ENCODE assay signal across 36 cellular contexts in the genomic region with DNA sequence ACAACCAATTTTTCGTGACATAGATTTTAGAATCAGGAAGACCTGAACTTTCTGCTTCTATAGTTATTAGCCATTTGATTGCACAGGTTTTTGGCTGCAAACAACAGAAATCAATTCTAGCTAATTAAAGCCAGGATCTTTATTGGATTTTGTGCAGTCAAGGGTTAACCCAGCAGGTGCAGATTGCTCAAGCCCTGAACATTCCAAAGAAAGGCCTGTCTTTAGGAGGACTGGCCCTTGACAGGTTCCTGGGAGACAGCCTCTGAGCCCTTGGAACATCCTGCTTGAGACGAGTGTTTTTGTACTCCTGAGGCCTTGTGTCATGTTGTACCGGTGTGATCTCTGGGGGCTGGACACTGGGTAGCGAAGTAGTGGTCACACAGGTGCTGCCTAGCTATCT.
"Had no signal": no experiment of that assay in that cellular context is flagged by ENCODE, and none has a peak within 500 bp of the region (broad histone marks: within the 10 kb centered on the region; RNA-seq: fewer than 3 reads in every experiment).

No MANE protein-coding gene starts in this region.

- H3K27me3 ChIP-seq: ascending aorta had no signal

- H3K36me3 Mint-ChIP-seq: activated CD4-positive, alpha-beta memory T cell treated with anti-CD3 and anti-CD28 coated beads for 36 hours; activated naive CD4-positive, alpha-beta T cell treated with anti-CD3 and anti-CD28 coated beads, Interleukin-2, amount 10 ng/mL, durations not matched to agents 7 days and 5 days; activated naive CD4-positive, alpha-beta T cell treated with anti-CD3 and anti-CD28 coated beads, Interleukin-2, amount 50 U/mL, for 24 hours; activated naive CD8-positive, alpha-beta T cell; activated naive CD8-positive, alpha-beta T cell treated with anti-CD3 and anti-CD28 coated beads, Interleukin-2, amount 10 ng/mL, durations not matched to agents 7 days and 5 days; brain had no signal

- H3K4me1 ChIP-seq: ascending aorta had no signal

- H3K36me3 ChIP-seq: ascending aorta, cardiac muscle cell had no signal

- H3K27ac Mint-ChIP-seq: activated B cell treated with CpG ODN at 0.5 μM for 24 hours; activated CD4-positive, alpha-beta memory T cell treated with anti-CD3 and anti-CD28 coated beads for 36 hours; activated CD4-positive, alpha-beta T cell treated with anti-CD3 and anti-CD28 coated beads, Interleukin-2, amount 10 ng/mL, durations not matched to agents 24 days and 14 days; activated CD8-positive, alpha-beta T cell treated with anti-CD3 and anti-CD28 coated beads for 36 hours; activated naive CD4-positive, alpha-beta T cell treated with anti-CD3 and anti-CD28 coated beads, Interleukin-2, amount 10 ng/mL, durations not matched to agents 7 days and 5 days; activated naive CD4-positive, alpha-beta T cell treated with anti-CD3 and anti-CD28 coated beads, Interleukin-2, amount 50 U/mL, for 24 hours; activated naive CD8-positive, alpha-beta T cell; activated naive CD8-positive, alpha-beta T cell treated with anti-CD3 and anti-CD28 coated beads, Interleukin-2, amount 10 ng/mL, durations not matched to agents 7 days and 5 days; activated naive CD8-positive, alpha-beta T cell treated with anti-CD3 and anti-CD28 coated beads, Interleukin-2, amount 50 U/mL, for 24 hours; activated T-cell treated with anti-CD3 and anti-CD28 coated beads, Interleukin-2, amount 50 U/mL, for 72 hours; activated T-helper 1 cell treated with anti-CD3 and anti-CD28 coated beads, Interleukin-12 subunit alpha, Interleukin-12 subunit beta, Interleukin-2, Interleukin-4 antibody, amounts not matched to agents 30 ng/mL and 10 ng/mL and 1 ng/mL, durations not matched to agents 14 hours and 24 hours and 36 hours; activated T-helper 17 cell treated with anti-CD3 and anti-CD28 coated beads, Interleukin-2, amount 50 U/mL, for 72 hours; brain; T-helper 1 cell treated with Interleukin-12 subunit alpha and Interleukin-12 subunit beta and Interleukin-4 antibody, amounts not matched to agents 30 μg/mL and 1 μg/mL, for 36 hours; T-helper 2 cell treated with Interferon-gamma antibody and Interleukin-4, amounts not matched to agents 5 μg/mL and 100 μg/mL, for 36 hours had no signal

- H3K4me1 Mint-ChIP-seq: activated B cell treated with CpG ODN at 0.5 μM for 24 hours; activated CD4-positive, alpha-beta T cell treated with anti-CD3 and anti-CD28 coated beads, Interleukin-2, amount 10 ng/mL, durations not matched to agents 24 days and 14 days; activated naive CD4-positive, alpha-beta T cell treated with anti-CD3 and anti-CD28 coated beads, Interleukin-2, amount 10 ng/mL, durations not matched to agents 7 days and 5 days; activated naive CD4-positive, alpha-beta T cell treated with anti-CD3 and anti-CD28 coated beads, Interleukin-2, amount 50 U/mL, for 24 hours; activated naive CD8-positive, alpha-beta T cell treated with anti-CD3 and anti-CD28 coated beads, Interleukin-2, amount 10 ng/mL, durations not matched to agents 7 days and 5 days; activated naive CD8-positive, alpha-beta T cell treated with anti-CD3 and anti-CD28 coated beads, Interleukin-2, amount 50 U/mL, for 24 hours; central memory CD8-positive, alpha-beta T cell had no signal

- H3K27me3 Mint-ChIP-seq: activated naive CD8-positive, alpha-beta T cell treated with anti-CD3 and anti-CD28 coated beads, Interleukin-2, amount 50 U/mL, for 24 hours had no signal

- H3K9me3 ChIP-seq: ascending aorta had no signal

- H3K4me3 Mint-ChIP-seq: activated B cell treated with CpG ODN at 0.5 μM for 24 hours; activated CD4-positive, alpha-beta memory T cell treated with anti-CD3 and anti-CD28 coated beads for 36 hours; activated CD4-positive, alpha-beta T cell treated with anti-CD3 and anti-CD28 coated beads, Interleukin-2, amount 10 ng/mL, durations not matched to agents 24 days and 14 days; activated CD8-positive, alpha-beta T cell treated with anti-CD3 and anti-CD28 coated beads for 36 hours; activated naive CD4-positive, alpha-beta T cell treated with anti-CD3 and anti-CD28 coated beads, Interleukin-2, amount 10 ng/mL, durations not matched to agents 7 days and 5 days; activated naive CD4-positive, alpha-beta T cell treated with anti-CD3 and anti-CD28 coated beads, Interleukin-2, amount 50 U/mL, for 24 hours; activated naive CD8-positive, alpha-beta T cell; activated naive CD8-positive, alpha-beta T cell treated with anti-CD3 and anti-CD28 coated beads, Interleukin-2, amount 10 ng/mL, durations not matched to agents 7 days and 5 days; activated naive CD8-positive, alpha-beta T cell treated with anti-CD3 and anti-CD28 coated beads, Interleukin-2, amount 50 U/mL, for 24 hours; activated T-cell treated with anti-CD3 and anti-CD28 coated beads, Interleukin-2, amount 50 U/mL, for 4 hours; activated T-cell treated with anti-CD3 and anti-CD28 coated beads, Interleukin-2, amount 50 U/mL, for 72 hours; activated T-helper 1 cell treated with anti-CD3 and anti-CD28 coated beads, Interleukin-12 subunit alpha, Interleukin-12 subunit beta, Interleukin-2, Interleukin-4 antibody, amounts not matched to agents 30 ng/mL and 10 ng/mL and 1 ng/mL, durations not matched to agents 14 hours and 24 hours and 36 hours; activated T-helper 17 cell treated with anti-CD3 and anti-CD28 coated beads, Interleukin-2, amount 50 U/mL, for 72 hours; brain; central memory CD8-positive, alpha-beta T cell; T-helper 1 cell treated with Interleukin-12 subunit alpha and Interleukin-12 subunit beta and Interleukin-4 antibody, amounts not matched to agents 30 μg/mL and 1 μg/mL, for 36 hours; T-helper 2 cell treated with Interferon-gamma antibody and Interleukin-4, amounts not matched to agents 5 μg/mL and 100 μg/mL, for 36 hours had no signal

- H3K4me3 ChIP-seq: ascending aorta, cardiac muscle cell had no signal

- DNase-seq: activated B cell treated with CpG ODN at 0.5 μM for 24 hours; activated CD4-positive, alpha-beta memory T cell treated with anti-CD3 and anti-CD28 coated beads for 36 hours; activated CD4-positive, alpha-beta T cell treated with anti-CD3 and anti-CD28 coated beads for 4 hours; activated CD4-positive, alpha-beta T cell treated with anti-CD3 and anti-CD28 coated beads, Interleukin-2, amount 10 ng/mL, durations not matched to agents 24 days and 14 days; activated CD4-positive, alpha-beta T cell treated with anti-CD3 and anti-CD28 coated beads, Interleukin-2, amount 50 U/mL, for 1 hour; activated CD4-positive, alpha-beta T cell treated with anti-CD3 and anti-CD28 coated beads, Interleukin-2, amount 50 U/mL, for 4 hours; activated CD4-positive, CD25-positive, alpha-beta regulatory T cell treated with anti-CD3 and anti-CD28 coated beads, Interleukin-2, amount 50 U/mL, for 72 hours; activated CD8-positive, alpha-beta memory T cell treated with anti-CD3 and anti-CD28 coated beads, Interleukin-2, amount 50 U/mL, for 4 hours; activated CD8-positive, alpha-beta T cell treated with anti-CD3 and anti-CD28 coated beads for 36 hours; activated effector memory CD4-positive, alpha-beta T cell treated with Interleukin-2 at 50 U/mL for 16 hours; activated gamma-delta T cell; activated naive CD4-positive, alpha-beta T cell treated with anti-CD3 and anti-CD28 coated beads, Interleukin-2, amount 10 ng/mL, durations not matched to agents 7 days and 5 days; activated naive CD4-positive, alpha-beta T cell treated with Interleukin-2 at 50 U/mL for 16 hours; activated naive CD8-positive, alpha-beta T cell treated with anti-CD3 and anti-CD28 coated beads, Interleukin-2, amount 10 ng/mL, durations not matched to agents 7 days and 5 days; activated naive CD8-positive, alpha-beta T cell treated with anti-CD3 and anti-CD28 coated beads, Interleukin-2, amount 50 U/mL, for 24 hours; activated T-cell treated with anti-CD3 and anti-CD28 coated beads for 4 hours; activated T-cell treated with anti-CD3 and anti-CD28 coated beads, Interleukin-2, amount 50 U/mL, for 1 hour; activated T-cell treated with anti-CD3 and anti-CD28 coated beads, Interleukin-2, amount 50 U/mL, for 4 hours; activated T-cell treated with anti-CD3 and anti-CD28 coated beads, Interleukin-2, amount 50 U/mL, for 72 hours; amygdala; anterior cingulate cortex; caudate nucleus; cerebellar nuclear complex; T-helper 2 cell; T-helper 9 cell had no signal

- H3K9me3 Mint-ChIP-seq: activated B cell treated with CpG ODN at 0.5 μM for 24 hours; activated CD4-positive, alpha-beta memory T cell treated with anti-CD3 and anti-CD28 coated beads for 36 hours; activated CD4-positive, alpha-beta T cell treated with anti-CD3 and anti-CD28 coated beads, Interleukin-2, amount 10 ng/mL, durations not matched to agents 24 days and 14 days; activated CD8-positive, alpha-beta T cell treated with anti-CD3 and anti-CD28 coated beads for 36 hours; activated naive CD4-positive, alpha-beta T cell treated with anti-CD3 and anti-CD28 coated beads, Interleukin-2, amount 10 ng/mL, durations not matched to agents 7 days and 5 days; activated naive CD4-positive, alpha-beta T cell treated with anti-CD3 and anti-CD28 coated beads, Interleukin-2, amount 50 U/mL, for 24 hours; activated naive CD8-positive, alpha-beta T cell treated with anti-CD3 and anti-CD28 coated beads, Interleukin-2, amount 10 ng/mL, durations not matched to agents 7 days and 5 days; activated naive CD8-positive, alpha-beta T cell treated with anti-CD3 and anti-CD28 coated beads, Interleukin-2, amount 50 U/mL, for 24 hours; activated T-cell treated with anti-CD3 and anti-CD28 coated beads, Interleukin-2, amount 50 U/mL, for 4 hours; activated T-cell treated with anti-CD3 and anti-CD28 coated beads, Interleukin-2, amount 50 U/mL, for 72 hours; activated T-helper 1 cell treated with anti-CD3 and anti-CD28 coated beads, Interleukin-12 subunit alpha, Interleukin-12 subunit beta, Interleukin-2, Interleukin-4 antibody, amounts not matched to agents 30 ng/mL and 10 ng/mL and 1 ng/mL, durations not matched to agents 14 hours and 24 hours and 36 hours; activated T-helper 17 cell treated with anti-CD3 and anti-CD28 coated beads, Interleukin-2, amount 50 U/mL, for 72 hours; central memory CD8-positive, alpha-beta T cell; T-helper 1 cell treated with Interleukin-12 subunit alpha and Interleukin-12 subunit beta and Interleukin-4 antibody, amounts not matched to agents 30 μg/mL and 1 μg/mL, for 36 hours; T-helper 2 cell treated with Interferon-gamma antibody and Interleukin-4, amounts not matched to agents 5 μg/mL and 100 μg/mL, for 36 hours had no signal

- H3K27ac ChIP-seq: ascending aorta, cardiac muscle cell, VCaP had no signal

- ATAC-seq: activated CD8-positive, alpha-beta T cell treated with anti-CD3 and anti-CD28 coated beads for 36 hours; activated naive CD8-positive, alpha-beta T cell treated with anti-CD3 and anti-CD28 coated beads, Interleukin-2, amount 50 U/mL, for 24 hours; activated T-cell treated with anti-CD3 and anti-CD28 coated beads, Interleukin-2, amount 50 U/mL, for 4 hours; activated T-cell treated with anti-CD3 and anti-CD28 coated beads, Interleukin-2, amount 50 U/mL, for 72 hours; activated T-helper 17 cell treated with anti-CD3 and anti-CD28 coated beads, Interleukin-2, amount 50 U/mL, for 72 hours had no signal
